In genomic region chr15:70508561-70509281, GRCh38 we compare ENCODE assay signal across 8 cellular contexts.
DNase-seq lines count a peak whose midpoint lies in the region; ATAC-seq, FAIRE-seq and TF ChIP-seq lines count a peak whose summit lies in the region.

No MANE protein-coding gene starts in this region.

- no peak for TF ChIP-seq POLR2A in endothelial cell of umbilical vein (IDR thresholded peaks at IDR 0.05; ENCODE audit: low read depth, low read length)

- POLR2A ChIA-PET in endothelial cell of umbilical vein (lab: Charles Lee): no interaction called here

- H4K20me1 ChIP-seq in H9 (ENCODE audit: control insufficient read depth, insufficient read depth, insufficient read length) (no peaks in the 10 kb centered on the region), endothelial cell of umbilical vein (replicated peaks; ENCODE audit: control insufficient read depth, extremely low read depth, insufficient read depth, low read length) (no peaks in the 10 kb centered on the region)

- no peak overlapping the region for H3K4me2 ChIP-seq in H9 (ENCODE audit: insufficient read depth, insufficient read length, low read length)
- no peak overlapping the region for H3K4me2 ChIP-seq in endothelial cell of umbilical vein (ENCODE audit: insufficient read depth, low read length)

- WGBS in H9 (ENCODE audit: extremely low coverage, insufficient read length, low lambda C conversion rate): no CpG with 5 or more reads among the region's 5 CpGs

- H3K36me3 ChIP-seq in endothelial cell of umbilical vein (ENCODE audit: control insufficient read depth in 2 of 2, extremely low read depth in 1 of 2, insufficient read depth in 2 of 2, low read length in 2 of 2): no peaks in the 10 kb centered on the region
- no peaks in the 10 kb centered on the region for H3K36me3 ChIP-seq in effector memory CD4-positive, alpha-beta T cell (ENCODE audit: control insufficient read depth, insufficient read depth, low read length)

- H3K4me3 ChIP-seq in endothelial cell of umbilical vein (replicated peaks in 1 of 3; ENCODE audit: insufficient read depth in 1 of 3, low read depth in 1 of 3, low read length in 3 of 3): no peak overlapping the region
- no peak overlapping the region for H3K4me3 ChIP-seq in effector memory CD4-positive, alpha-beta T cell (ENCODE audit: insufficient read depth, low read depth, low read length, poor library complexity, severe bottlenecking)

- H2BK12ac ChIP-seq in H9 (ENCODE audit: insufficient read length, low read depth, low read length): no peak overlapping the region

- no peak overlapping the region for H4K8ac ChIP-seq in H9 (replicated peaks; ENCODE audit: insufficient read length, low read depth, low read length)

- no peak overlapping the region for H3K4me3 Mint-ChIP-seq in H9

- H3K79me1 ChIP-seq in H9 (ENCODE audit: insufficient read depth, low read depth, low read length, poor library complexity, severe bottlenecking): no peaks in the 10 kb centered on the region

- ATAC-seq in GM18868 (IDR thresholded peaks at IDR 0.05; ENCODE audit: unreplicated experiment) (no peak), HG03457 (IDR thresholded peaks at IDR 0.05; ENCODE audit: unreplicated experiment) (no peak)

- no peak overlapping the region for H3T11ph ChIP-seq in H9 (ENCODE audit: low read length)

- DNase-seq in H9 (no peak), RPMI7951 (ENCODE audit: low read depth) (peak; percentile 97), endothelial cell of umbilical vein (ENCODE audit: low read depth, low spot score) (peak; percentile 54), NCI-H1436 (lab: John Stamatoyannopoulos, UW) (no peak)
- DNase-seq in stimulated activated CD4-positive, alpha-beta T cell treated with anti-CD3 and anti-CD28 coated beads, Interleukin-15, amount 100 ng/mL, for 24 hours: peak; percentile 73
- DNase-seq in effector memory CD4-positive, alpha-beta T cell: no peak

- no peak overlapping the region for H4K5ac ChIP-seq in H9 (ENCODE audit: insufficient read length, low read depth, low read length)

- H3K23me2 ChIP-seq in H9 (ENCODE audit: insufficient read length, low read depth, low read length, poor library complexity, severe bottlenecking): no peaks in the 10 kb centered on the region

- CTCF ChIA-PET in endothelial cell of umbilical vein (lab: Charles Lee): interaction anchor here (1.7 kb wide), 1 partner anchor 33 kb away, joined by 4 read pairs; no protein-coding TSS in a partner anchor

- no peaks in the 10 kb centered on the region for H3K9me3 ChIP-seq in H9 (ENCODE audit: control insufficient read depth, low read depth, low read length)
- no peaks in the 10 kb centered on the region for H3K9me3 ChIP-seq in endothelial cell of umbilical vein (replicated peaks; ENCODE audit: control insufficient read depth, insufficient read depth, low read length)
- peaks cover 9% of the 10 kb centered on the region for H3K9me3 ChIP-seq in effector memory CD4-positive, alpha-beta T cell (ENCODE audit: control insufficient read depth, low read length)

- H3K4ac ChIP-seq in H9 (ENCODE audit: low read depth, low read length): no peak overlapping the region

- peaks cover 12 to 24% of the 10 kb centered on the region in 2 experiments for H3K9me3 Mint-ChIP-seq in H9

- peaks cover 2% of the 10 kb centered on the region; the same call in 1 of the 2 replicates for H3K27me3 Mint-ChIP-seq in H9 (ENCODE audit: low read depth)

- H3K9me1 ChIP-seq in endothelial cell of umbilical vein (replicated peaks; ENCODE audit: control insufficient read depth, extremely low read depth, insufficient read depth, low read length): no peaks in the 10 kb centered on the region

- H2BK15ac ChIP-seq in H9 (ENCODE audit: low read depth, low read length): no peak overlapping the region

- BruUV-seq in endothelial cell of umbilical vein (replicated peaks; lab: Mats Ljungman, UMichigan): no TSS peak

- H3K4me1 ChIP-seq in H9 (ENCODE audit: insufficient read depth, low read length) (peaks cover 7% of the 10 kb centered on the region; the same call in 1 of the 2 replicates), endothelial cell of umbilical vein (ENCODE audit: control insufficient read depth, extremely low read depth, insufficient read depth, low read length) (peaks cover 28% of the 10 kb centered on the region)
- peaks cover 17% of the 10 kb centered on the region for H3K4me1 ChIP-seq in effector memory CD4-positive, alpha-beta T cell (ENCODE audit: control insufficient read depth, insufficient read depth, low read length, poor library complexity, severe bottlenecking)

- H4K91ac ChIP-seq in H9 (ENCODE audit: insufficient read length, low read depth, low read length): no peak overlapping the region

- H3K27ac Mint-ChIP-seq in H9: no peak overlapping the region

- FAIRE-seq in endothelial cell of umbilical vein (lab: Jason Lieb, UNC): peak; percentile 46

- no peak overlapping the region for H2AK5ac ChIP-seq in H9 (ENCODE audit: insufficient read length, low read length)

- H2BK120ac ChIP-seq in H9 (ENCODE audit: low read depth, low read length, poor library complexity, severe bottlenecking): no peak overlapping the region

- H3K4me1 Mint-ChIP-seq in H9: peaks cover 39 to 48% of the 10 kb centered on the region in 2 experiments

- no peak overlapping the region for H3K14ac ChIP-seq in H9 (ENCODE audit: insufficient read depth, low read length)

- dilution Hi-C loops in endothelial cell of umbilical vein (cut with MboI; ENCODE audit: extremely low pct_ligation_motif_present, low sequenced_read_pairs): no loop called here

- no peak overlapping the region for H2BK5ac ChIP-seq in H9 (ENCODE audit: insufficient read length, low read length)

- peaks cover 0 to 10% (median 8%) of the 10 kb centered on the region in 3 experiments; a peak in 4 of 7 replicates for H3K36me3 Mint-ChIP-seq in H9 (ENCODE audit: insufficient read depth in 1 of 3, low read depth in 3 of 3)

- H3K79me2 ChIP-seq in H9 (ENCODE audit: insufficient read depth, low read length): no peaks in the 10 kb centered on the region
- no peaks in the 10 kb centered on the region for H3K79me2 ChIP-seq in endothelial cell of umbilical vein (ENCODE audit: control insufficient read depth, insufficient read depth, low read length)

- H3K9ac ChIP-seq in H9 (ENCODE audit: extremely low read depth, insufficient read length, low read length) (no peak overlapping the region), endothelial cell of umbilical vein (replicated peaks; ENCODE audit: extremely low read depth, insufficient read depth, low read length) (no peak overlapping the region)

- H2AFZ ChIP-seq in H9 (ENCODE audit: low read length) (no peak overlapping the region), endothelial cell of umbilical vein (ENCODE audit: low read depth, low read length) (no peak overlapping the region)

- H3K23ac ChIP-seq in H9 (ENCODE audit: insufficient read length, low read depth, low read length): no peak overlapping the region

- H3K27ac ChIP-seq in H9 (ENCODE audit: insufficient read length, low read depth, low read length) (no peak overlapping the region), endothelial cell of umbilical vein (ENCODE audit: insufficient read depth, low read depth, low read length) (peak overlapping the region; percentile 34)
- H3K27ac ChIP-seq in effector memory CD4-positive, alpha-beta T cell (ENCODE audit: insufficient read depth, low read length, poor library complexity, severe bottlenecking): no peak overlapping the region

- no peak overlapping the region for H2BK20ac ChIP-seq in H9 (ENCODE audit: low read depth, low read length, poor library complexity, severe bottlenecking)

- TF ChIP-seq CTCF in H9 (conservative IDR thresholded peaks at IDR 0.05) (peak; percentile 49), endothelial cell of umbilical vein (IDR thresholded peaks at IDR 0.05; ENCODE audit: extremely low read depth in 1 of 2, insufficient read depth in 1 of 2, low read depth in 1 of 2, low read length in 2 of 2) (no peak)

- no peak overlapping the region for H3K56ac ChIP-seq in H9 (ENCODE audit: insufficient read length, low read depth, low read length)

- no peaks in the 10 kb centered on the region for H3K27me3 ChIP-seq in H9 (ENCODE audit: insufficient read depth, low read length)
- H3K27me3 ChIP-seq in endothelial cell of umbilical vein (ENCODE audit: control insufficient read depth in 2 of 2, insufficient read depth in 2 of 2, low read length in 2 of 2): no peaks in the 10 kb centered on the region
- no peaks in the 10 kb centered on the region for H3K27me3 ChIP-seq in effector memory CD4-positive, alpha-beta T cell (replicated peaks; ENCODE audit: control insufficient read depth, insufficient read depth, low read length, poor library complexity, severe bottlenecking)

- intact Hi-C loops in endothelial cell of umbilical vein (cut with micrococcal nuclease): loop anchor here (1.0 kb wide), 1 partner anchor 33 kb away; no protein-coding TSS in a partner anchor

- no peak overlapping the region for H3K18ac ChIP-seq in H9 (ENCODE audit: insufficient read length, low read depth, low read length)

TF ChIP-seq in endothelial cell of umbilical vein, 7 proteins besides CTCF, POLR2A, EP300 and RAD21:
- TF ChIP-seq FOS (IDR thresholded peaks at IDR 0.05; ENCODE audit: borderline replicate concordance, insufficient read depth, low read length) (peak; percentile 49), JUN (IDR thresholded peaks at IDR 0.05; ENCODE audit: borderline replicate concordance, insufficient read depth, insufficient read length, low read depth) (no peak)

Comparison
In these comparisons a context has a peak if more than half of its experiments do, and no peak if none do; other contexts are left out.
1. DNase-seq: peak in RPMI7951 (single experiment), endothelial cell of umbilical vein (single experiment) and stimulated activated CD4-positive, alpha-beta T cell treated with anti-CD3 and anti-CD28 coated beads, Interleukin-15, amount 100 ng/mL, for 24 hours (single experiment); none in H9 (single experiment), NCI-H1436 (single experiment) and effector memory CD4-positive, alpha-beta T cell (0 of 3).